In genomic region chr12:51238037-51238509, GRCh38 we compare ENCODE assay signal across 8 cellular contexts. TPM values are rescaled to one million over a fixed set of nuclear protein-coding genes. Genes with fewer than 3 reads are reported as not detected.
DNase-seq lines count a peak whose midpoint lies in the region; FAIRE-seq and TF ChIP-seq lines count a peak whose summit lies in the region.

No MANE protein-coding gene starts in this region.

- peak overlapping the region; percentile 78 for H3K4me3 ChIP-seq in NB4 (ENCODE audit: low read depth, low read length)
- peak overlapping the region; percentile 98 for H3K4me3 ChIP-seq in bronchial epithelial cell (ENCODE audit: low read depth, low read length)
- H3K4me3 ChIP-seq in mononuclear cell (ENCODE audit: low read length), result peak overlapping the region; percentile 100

- no peak for TF ChIP-seq CTCF in 22Rv1 (IDR thresholded peaks at IDR 0.05)
- no peak for TF ChIP-seq CTCF in NB4 (IDR thresholded peaks at IDR 0.05; ENCODE audit: low read depth, low read length)
- no peak for TF ChIP-seq CTCF in bronchial epithelial cell (IDR thresholded peaks at IDR 0.05; ENCODE audit: insufficient read depth, low read length, severe bottlenecking)

- intact Hi-C loops in posterior vena cava (cut with DNase I), result no loop called here

- peaks cover 45% of the 10 kb centered on the region for H3K4me1 ChIP-seq in mononuclear cell (ENCODE audit: insufficient read depth, low read length)

- peaks cover 20% of the 10 kb centered on the region for H3K36me3 ChIP-seq in bronchial epithelial cell (ENCODE audit: control insufficient read depth, insufficient read depth, low read length)

- no peak for TF ChIP-seq POLR2A in NB4 (IDR thresholded peaks at IDR 0.05; ENCODE audit: extremely low read depth, insufficient read length)

- H3K27me3 ChIP-seq in bronchial epithelial cell (ENCODE audit: control insufficient read depth, insufficient read depth, low read length) (no peaks in the 10 kb centered on the region), mononuclear cell (ENCODE audit: insufficient read depth, low read length) (no peaks in the 10 kb centered on the region)

- DNase-seq in GM19238 (ENCODE audit: insufficient read length, low spot score), result peak; percentile 22
- DNase-seq in NB4 (ENCODE audit: low read depth), result no peak
- DNase-seq in bronchial epithelial cell (ENCODE audit: low read depth), result peak; percentile 38
- no peak for DNase-seq in AG08396 (ENCODE audit: low spot score)
- DNase-seq in posterior vena cava (ENCODE audit: low spot score), result no peak
- DNase-seq in kidney glomerular epithelial cell (lab: John Stamatoyannopoulos, UW), result no peak

- FAIRE-seq in bronchial epithelial cell (lab: Jason Lieb, UNC), result no peak

- H3K27ac ChIP-seq in 22Rv1, result peak overlapping the region; percentile 99

- no peaks in the 10 kb centered on the region for H3K9me3 ChIP-seq in mononuclear cell (ENCODE audit: low read depth, low read length)

RNA-seq across cellular contexts. Expression of gene DAZAP2, which starts 0.6 kb away (rescaled TPM):
- total RNA-seq in bronchial epithelial cell, result 50.5 and 69.1 TPM in 2 replicates
- total RNA-seq in mononuclear cell, result 779 TPM
- 100 to 1,000 TPM; 156 to 169 TPM for total RNA-seq in posterior vena cava

RNA-seq across cellular contexts. Expression of gene POU6F1, which starts 20.2 kb away (rescaled TPM):
- 0.26 and 0.64 TPM in 2 replicates for total RNA-seq in bronchial epithelial cell
- total RNA-seq in mononuclear cell, result 5.5 TPM
- total RNA-seq in posterior vena cava, result 10 to 100 TPM; 18.1 to 19.4 TPM

RNA-seq across cellular contexts. Expression of gene SMAGP, which starts 32.1 kb away (rescaled TPM):
- total RNA-seq in bronchial epithelial cell, result 7.4 and 23.8 TPM in 2 replicates
- 3.0 TPM for total RNA-seq in mononuclear cell
- 1 to 10 TPM; 6.5 to 9.3 TPM for total RNA-seq in posterior vena cava

Comparison
In these comparisons a context has a peak if more than half of its experiments do, and no peak if none do; other contexts are left out.
1. DNase-seq: peak in GM19238 (single experiment) and bronchial epithelial cell (single experiment); none in NB4 (single experiment), AG08396 (single experiment), posterior vena cava (single experiment) and kidney glomerular epithelial cell (single experiment).
2. Peak in every context shown above with its lines, with median percentiles within 50 percentile points of each other: H3K4me3 ChIP-seq.